In genomic region chr2:223487447-223487846, GRCh38 we compare ENCODE assay signal across 18 cellular contexts.
"Had no signal": no experiment of that assay in that cellular context is flagged by ENCODE, and none has a peak within 500 bp of the region (broad histone marks: within the 10 kb centered on the region; RNA-seq: fewer than 3 reads in every experiment).

No MANE protein-coding gene starts in this region.

- H3K4me1 ChIP-seq: upper lobe of left lung had no signal

- H3K27me3 ChIP-seq: foreskin keratinocyte, upper lobe of left lung had no signal

- DNase-seq: activated CD4-positive, alpha-beta memory T cell treated with anti-CD3 and anti-CD28 coated beads, Interleukin-2, amount 10 ng/mL, durations not matched to agents 7 days and 5 days; activated CD4-positive, alpha-beta T cell treated with anti-CD3 and anti-CD28 coated beads, Interleukin-2, amount 10 ng/mL, durations not matched to agents 24 days and 14 days; activated CD8-positive, alpha-beta memory T cell treated with anti-CD3 and anti-CD28 coated beads, Interleukin-2, amount 10 ng/mL, durations not matched to agents 7 days and 5 days; activated gamma-delta T cell; activated naive CD4-positive, alpha-beta T cell treated with anti-CD3 and anti-CD28 coated beads, Interleukin-2, amount 50 U/mL, for 16 hours; activated naive CD8-positive, alpha-beta T cell treated with anti-CD3 and anti-CD28 coated beads, Interleukin-2, amount 50 U/mL, for 24 hours; activated T-cell treated with anti-CD3 and anti-CD28 coated beads for 4 hours; anterior cingulate cortex; effector CD8-positive, alpha-beta T cell; foreskin keratinocyte; stimulated activated CD4-positive, alpha-beta T cell treated with anti-CD3 and anti-CD28 coated beads, Interleukin-4, amount 100 ng/mL, for 24 hours; stimulated activated naive CD4-positive, alpha-beta T cell treated with Interleukin-2 at 50 U/mL for 16 hours; upper lobe of left lung had no signal

- H3K27ac Mint-ChIP-seq: activated CD4-positive, alpha-beta memory T cell treated with anti-CD3 and anti-CD28 coated beads, Interleukin-2, amount 10 ng/mL, durations not matched to agents 7 days and 5 days; activated CD4-positive, alpha-beta T cell treated with anti-CD3 and anti-CD28 coated beads, Interleukin-2, amount 10 ng/mL, durations not matched to agents 24 days and 14 days; activated CD8-positive, alpha-beta memory T cell treated with anti-CD3 and anti-CD28 coated beads, Interleukin-2, amount 10 ng/mL, durations not matched to agents 7 days and 5 days; activated naive CD8-positive, alpha-beta T cell treated with anti-CD3 and anti-CD28 coated beads, Interleukin-2, amount 50 U/mL, for 24 hours; dendritic cell treated with granulocyte-macrophage colony-stimulating factor and Interleukin-4, amounts not matched to agents 40 ng/mL and 50 ng/mL, for 4 days; natural killer cell treated with Interleukin-12 subunit alpha and Interleukin-12 subunit beta and Interleukin-15 and Interleukin-18, amount 100 ng/mL, for 72 hours; progenitor cell of endocrine pancreas had no signal

- H3K27ac ChIP-seq: foreskin keratinocyte, thoracic aorta, upper lobe of left lung had no signal

- H3K9me3 Mint-ChIP-seq: activated CD4-positive, alpha-beta memory T cell treated with anti-CD3 and anti-CD28 coated beads, Interleukin-2, amount 10 ng/mL, durations not matched to agents 7 days and 5 days; activated CD4-positive, alpha-beta T cell treated with anti-CD3 and anti-CD28 coated beads, Interleukin-2, amount 10 ng/mL, durations not matched to agents 24 days and 14 days; activated naive CD8-positive, alpha-beta T cell treated with anti-CD3 and anti-CD28 coated beads, Interleukin-2, amount 50 U/mL, for 24 hours; natural killer cell treated with Interleukin-12 subunit alpha and Interleukin-12 subunit beta and Interleukin-15 and Interleukin-18, amount 100 ng/mL, for 72 hours had no signal

- H3K9me3 ChIP-seq: thoracic aorta, upper lobe of left lung had no signal

- H3K4me3 Mint-ChIP-seq: activated CD4-positive, alpha-beta memory T cell treated with anti-CD3 and anti-CD28 coated beads, Interleukin-2, amount 10 ng/mL, durations not matched to agents 7 days and 5 days; activated CD4-positive, alpha-beta T cell treated with anti-CD3 and anti-CD28 coated beads, Interleukin-2, amount 10 ng/mL, durations not matched to agents 24 days and 14 days; activated CD8-positive, alpha-beta memory T cell treated with anti-CD3 and anti-CD28 coated beads, Interleukin-2, amount 10 ng/mL, durations not matched to agents 7 days and 5 days; activated naive CD8-positive, alpha-beta T cell treated with anti-CD3 and anti-CD28 coated beads, Interleukin-2, amount 50 U/mL, for 24 hours; brain; dendritic cell treated with granulocyte-macrophage colony-stimulating factor and Interleukin-4, amounts not matched to agents 40 ng/mL and 50 ng/mL, for 4 days; natural killer cell treated with Interleukin-12 subunit alpha and Interleukin-12 subunit beta and Interleukin-15 and Interleukin-18, amount 100 ng/mL, for 72 hours had no signal

- H3K36me3 Mint-ChIP-seq: activated CD8-positive, alpha-beta memory T cell treated with anti-CD3 and anti-CD28 coated beads, Interleukin-2, amount 10 ng/mL, durations not matched to agents 7 days and 5 days; brain; natural killer cell treated with Interleukin-12 subunit alpha and Interleukin-12 subunit beta and Interleukin-15 and Interleukin-18, amount 100 ng/mL, for 72 hours had no signal

- H3K4me3 ChIP-seq: thoracic aorta, upper lobe of left lung had no signal

- H3K36me3 ChIP-seq: thoracic aorta, upper lobe of left lung had no signal

- H3K4me1 Mint-ChIP-seq: activated CD4-positive, alpha-beta memory T cell treated with anti-CD3 and anti-CD28 coated beads, Interleukin-2, amount 10 ng/mL, durations not matched to agents 7 days and 5 days; activated CD4-positive, alpha-beta T cell treated with anti-CD3 and anti-CD28 coated beads, Interleukin-2, amount 10 ng/mL, durations not matched to agents 24 days and 14 days; activated CD8-positive, alpha-beta memory T cell treated with anti-CD3 and anti-CD28 coated beads, Interleukin-2, amount 10 ng/mL, durations not matched to agents 7 days and 5 days; activated naive CD8-positive, alpha-beta T cell treated with anti-CD3 and anti-CD28 coated beads, Interleukin-2, amount 50 U/mL, for 24 hours; brain had no signal

- H3K27me3 Mint-ChIP-seq: activated CD4-positive, alpha-beta memory T cell treated with anti-CD3 and anti-CD28 coated beads, Interleukin-2, amount 10 ng/mL, durations not matched to agents 7 days and 5 days; activated CD4-positive, alpha-beta T cell treated with anti-CD3 and anti-CD28 coated beads, Interleukin-2, amount 10 ng/mL, durations not matched to agents 24 days and 14 days; activated CD8-positive, alpha-beta memory T cell treated with anti-CD3 and anti-CD28 coated beads, Interleukin-2, amount 10 ng/mL, durations not matched to agents 7 days and 5 days; activated naive CD8-positive, alpha-beta T cell treated with anti-CD3 and anti-CD28 coated beads, Interleukin-2, amount 50 U/mL, for 24 hours; brain; natural killer cell treated with Interleukin-12 subunit alpha and Interleukin-12 subunit beta and Interleukin-15 and Interleukin-18, amount 100 ng/mL, for 72 hours; progenitor cell of endocrine pancreas had no signal
